8 cellular contexts compared by ENCODE assay signal in genomic region chr6:118968416-118968815, GRCh38. TPM values are rescaled to one million over a fixed set of nuclear protein-coding genes. Genes with fewer than 3 reads are reported as not detected.
A peak's percentile ranks its signal among the peaks of the same experiment; 100 is the strongest.
DNase-seq lines count a peak whose midpoint lies in the region; ATAC-seq, FAIRE-seq and TF ChIP-seq lines count a peak whose summit lies in the region.

No MANE protein-coding gene starts in this region.

- no peaks in the 10 kb centered on the region for H3K9me3 Mint-ChIP-seq in activated T-cell treated with anti-CD3 and anti-CD28 coated beads, Interleukin-2, amount 50 U/mL, for 72 hours

- no peak overlapping the region for H3K27ac Mint-ChIP-seq in activated T-cell treated with anti-CD3 and anti-CD28 coated beads, Interleukin-2, amount 50 U/mL, for 72 hours

- H3K36me3 ChIP-seq in tibial artery: peaks cover 0 to 6% (median 0%) of the 10 kb centered on the region in 3 donors

- H3K27ac ChIP-seq in tibial artery: no peak overlapping the region

- FAIRE-seq in frontal cortex (lab: Jason Lieb, UNC): peak; percentile 86

- no peaks in the 10 kb centered on the region for H3K27me3 ChIP-seq in tibial artery

- no peaks in the 10 kb centered on the region for H3K9me3 ChIP-seq in tibial artery

- H3K4me3 ChIP-seq in tibial artery: no peak overlapping the region

- no peaks in the 10 kb centered on the region for H3K4me1 Mint-ChIP-seq in activated T-cell treated with anti-CD3 and anti-CD28 coated beads, Interleukin-2, amount 50 U/mL, for 72 hours (ENCODE audit: low read depth)

- no peaks in the 10 kb centered on the region for H3K4me1 ChIP-seq in tibial artery

- no peak for ATAC-seq in activated T-cell treated with anti-CD3 and anti-CD28 coated beads, Interleukin-2, amount 50 U/mL, for 72 hours (replicated peaks in 1 of 2)

- peak; percentile 36 to 45 for TF ChIP-seq CTCF in tibial artery (IDR thresholded peaks at IDR 0.05)

- H3K36me3 Mint-ChIP-seq in activated T-cell treated with anti-CD3 and anti-CD28 coated beads, Interleukin-2, amount 50 U/mL, for 72 hours (ENCODE audit: insufficient read depth in 2 of 2): peaks cover 0 to 3% of the 10 kb centered on the region in 2 donors

- H3K27me3 Mint-ChIP-seq in activated T-cell treated with anti-CD3 and anti-CD28 coated beads, Interleukin-2, amount 50 U/mL, for 72 hours (ENCODE audit: low read depth): no peaks in the 10 kb centered on the region

- DNase-seq in NCI-H748 (lab: John Stamatoyannopoulos, UW; ENCODE audit: unreplicated experiment) (peak; percentile 16), NCI-H748 treated with DMSO at 0.1 percent for 48 hours (lab: John Stamatoyannopoulos, UW) (no peak), RKO (ENCODE audit: low spot score) (peak; percentile 59), frontal cortex (ENCODE audit: low spot score in 2 of 2) (no peak), tibial artery (no peak), NCI-H345 treated with DMSO at 0.1 percent for 48 hours (lab: John Stamatoyannopoulos, UW; ENCODE audit: unreplicated experiment) (no peak)
- DNase-seq in activated T-cell treated with anti-CD3 and anti-CD28 coated beads, Interleukin-2, amount 50 U/mL, for 72 hours: no peak
- DNase-seq in activated naive CD4-positive, alpha-beta T cell treated with Interleukin-2 at 50 U/mL for 16 hours: no peak

- intact Hi-C loops in tibial artery (cut with DNase I; ENCODE audit: low total_unique reads): no loop called here

- H3K4me3 Mint-ChIP-seq in activated T-cell treated with anti-CD3 and anti-CD28 coated beads, Interleukin-2, amount 50 U/mL, for 72 hours: no peak overlapping the region

RNA-seq across cellular contexts. Expression of gene MCM9, which starts 33.5 kb away (rescaled TPM):
- total RNA-seq in frontal cortex: 6.9 TPM
- 10 to 100 TPM; 18.4 to 22.9 TPM for total RNA-seq in activated T-cell treated with anti-CD3 and anti-CD28 coated beads, Interleukin-2, amount 50 U/mL, for 72 hours

Comparison
In these comparisons a context has a peak if more than half of its experiments do, and no peak if none do; other contexts are left out.
1. DNase-seq: peak in NCI-H748 (single experiment) and RKO (single experiment); none in NCI-H748 treated with DMSO at 0.1 percent for 48 hours (single experiment), frontal cortex (0 of 2), tibial artery (0 of 2), NCI-H345 treated with DMSO at 0.1 percent for 48 hours (single experiment), activated T-cell treated with anti-CD3 and anti-CD28 coated beads, Interleukin-2, amount 50 U/mL, for 72 hours (0 of 2) and activated naive CD4-positive, alpha-beta T cell treated with Interleukin-2 at 50 U/mL for 16 hours (single experiment).